Comparison of ENCODE assay signal across 1 cellular context in genomic region chr2:239724194-239724849, GRCh38.
TF ChIP-seq lines count a peak whose summit lies in the region.

No MANE protein-coding gene starts in this region.

TF ChIP-seq in GM23338, 12 proteins besides CTCF, POLR2A, EP300 and RAD21 (continued from another document):
- TF ChIP-seq, protein P1, sequence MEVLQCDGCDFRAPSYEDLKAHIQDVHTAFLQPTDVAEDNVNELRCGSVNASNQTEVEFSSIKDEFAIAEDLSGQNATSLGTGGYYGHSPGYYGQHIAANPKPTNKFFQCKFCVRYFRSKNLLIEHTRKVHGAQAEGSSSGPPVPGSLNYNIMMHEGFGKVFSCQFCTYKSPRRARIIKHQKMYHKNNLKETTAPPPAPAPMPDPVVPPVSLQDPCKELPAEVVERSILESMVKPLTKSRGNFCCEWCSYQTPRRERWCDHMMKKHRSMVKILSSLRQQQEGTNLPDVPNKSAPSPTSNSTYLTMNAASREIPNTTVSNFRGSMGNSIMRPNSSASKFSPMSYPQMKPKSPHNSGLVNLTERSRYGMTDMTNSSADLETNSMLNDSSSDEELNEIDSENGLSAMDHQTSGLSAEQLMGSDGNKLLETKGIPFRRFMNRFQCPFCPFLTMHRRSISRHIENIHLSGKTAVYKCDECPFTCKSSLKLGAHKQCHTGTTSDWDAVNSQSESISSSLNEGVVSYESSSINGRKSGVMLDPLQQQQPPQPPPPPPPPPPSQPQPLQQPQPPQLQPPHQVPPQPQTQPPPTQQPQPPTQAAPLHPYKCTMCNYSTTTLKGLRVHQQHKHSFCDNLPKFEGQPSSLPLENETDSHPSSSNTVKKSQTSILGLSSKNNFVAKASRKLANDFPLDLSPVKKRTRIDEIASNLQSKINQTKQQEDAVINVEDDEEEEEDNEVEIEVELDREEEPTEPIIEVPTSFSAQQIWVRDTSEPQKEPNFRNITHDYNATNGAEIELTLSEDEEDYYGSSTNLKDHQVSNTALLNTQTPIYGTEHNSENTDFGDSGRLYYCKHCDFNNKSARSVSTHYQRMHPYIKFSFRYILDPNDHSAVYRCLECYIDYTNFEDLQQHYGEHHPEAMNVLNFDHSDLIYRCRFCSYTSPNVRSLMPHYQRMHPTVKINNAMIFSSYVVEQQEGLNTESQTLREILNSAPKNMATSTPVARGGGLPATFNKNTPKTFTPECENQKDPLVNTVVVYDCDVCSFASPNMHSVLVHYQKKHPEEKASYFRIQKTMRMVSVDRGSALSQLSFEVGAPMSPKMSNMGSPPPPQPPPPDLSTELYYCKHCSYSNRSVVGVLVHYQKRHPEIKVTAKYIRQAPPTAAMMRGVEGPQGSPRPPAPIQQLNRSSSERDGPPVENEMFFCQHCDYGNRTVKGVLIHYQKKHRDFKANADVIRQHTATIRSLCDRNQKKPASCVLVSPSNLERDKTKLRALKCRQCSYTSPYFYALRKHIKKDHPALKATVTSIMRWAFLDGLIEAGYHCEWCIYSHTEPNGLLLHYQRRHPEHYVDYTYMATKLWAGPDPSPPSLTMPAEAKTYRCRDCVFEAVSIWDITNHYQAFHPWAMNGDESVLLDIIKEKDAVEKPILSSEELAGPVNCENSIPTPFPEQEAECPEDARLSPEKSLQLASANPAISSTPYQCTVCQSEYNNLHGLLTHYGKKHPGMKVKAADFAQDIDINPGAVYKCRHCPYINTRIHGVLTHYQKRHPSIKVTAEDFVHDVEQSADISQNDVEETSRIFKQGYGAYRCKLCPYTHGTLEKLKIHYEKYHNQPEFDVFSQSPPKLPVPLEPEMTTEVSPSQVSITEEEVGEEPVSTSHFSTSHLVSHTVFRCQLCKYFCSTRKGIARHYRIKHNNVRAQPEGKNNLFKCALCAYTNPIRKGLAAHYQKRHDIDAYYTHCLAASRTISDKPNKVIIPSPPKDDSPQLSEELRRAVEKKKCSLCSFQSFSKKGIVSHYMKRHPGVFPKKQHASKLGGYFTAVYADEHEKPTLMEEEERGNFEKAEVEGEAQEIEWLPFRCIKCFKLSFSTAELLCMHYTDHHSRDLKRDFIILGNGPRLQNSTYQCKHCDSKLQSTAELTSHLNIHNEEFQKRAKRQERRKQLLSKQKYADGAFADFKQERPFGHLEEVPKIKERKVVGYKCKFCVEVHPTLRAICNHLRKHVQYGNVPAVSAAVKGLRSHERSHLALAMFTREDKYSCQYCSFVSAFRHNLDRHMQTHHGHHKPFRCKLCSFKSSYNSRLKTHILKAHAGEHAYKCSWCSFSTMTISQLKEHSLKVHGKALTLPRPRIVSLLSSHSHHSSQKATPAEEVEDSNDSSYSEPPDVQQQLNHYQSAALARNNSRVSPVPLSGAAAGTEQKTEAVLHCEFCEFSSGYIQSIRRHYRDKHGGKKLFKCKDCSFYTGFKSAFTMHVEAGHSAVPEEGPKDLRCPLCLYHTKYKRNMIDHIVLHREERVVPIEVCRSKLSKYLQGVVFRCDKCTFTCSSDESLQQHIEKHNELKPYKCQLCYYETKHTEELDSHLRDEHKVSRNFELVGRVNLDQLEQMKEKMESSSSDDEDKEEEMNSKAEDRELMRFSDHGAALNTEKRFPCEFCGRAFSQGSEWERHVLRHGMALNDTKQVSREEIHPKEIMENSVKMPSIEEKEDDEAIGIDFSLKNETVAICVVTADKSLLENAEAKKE (CRISPR knock-in tag; IDR thresholded peaks at IDR 0.05) = no peak
- TF ChIP-seq JUNB (IDR thresholded peaks at IDR 0.05; ENCODE audit: unreplicated experiment) (no peak), ZNF114 (CRISPR knock-in tag; IDR thresholded peaks at IDR 0.05) (no peak), ZNF331 (CRISPR knock-in tag; IDR thresholded peaks at IDR 0.05; ENCODE audit: low read depth) (no peak), EZH2 (IDR thresholded peaks at IDR 0.05; ENCODE audit: low read depth, unreplicated experiment) (no peak)
- TF ChIP-seq, protein P2, sequence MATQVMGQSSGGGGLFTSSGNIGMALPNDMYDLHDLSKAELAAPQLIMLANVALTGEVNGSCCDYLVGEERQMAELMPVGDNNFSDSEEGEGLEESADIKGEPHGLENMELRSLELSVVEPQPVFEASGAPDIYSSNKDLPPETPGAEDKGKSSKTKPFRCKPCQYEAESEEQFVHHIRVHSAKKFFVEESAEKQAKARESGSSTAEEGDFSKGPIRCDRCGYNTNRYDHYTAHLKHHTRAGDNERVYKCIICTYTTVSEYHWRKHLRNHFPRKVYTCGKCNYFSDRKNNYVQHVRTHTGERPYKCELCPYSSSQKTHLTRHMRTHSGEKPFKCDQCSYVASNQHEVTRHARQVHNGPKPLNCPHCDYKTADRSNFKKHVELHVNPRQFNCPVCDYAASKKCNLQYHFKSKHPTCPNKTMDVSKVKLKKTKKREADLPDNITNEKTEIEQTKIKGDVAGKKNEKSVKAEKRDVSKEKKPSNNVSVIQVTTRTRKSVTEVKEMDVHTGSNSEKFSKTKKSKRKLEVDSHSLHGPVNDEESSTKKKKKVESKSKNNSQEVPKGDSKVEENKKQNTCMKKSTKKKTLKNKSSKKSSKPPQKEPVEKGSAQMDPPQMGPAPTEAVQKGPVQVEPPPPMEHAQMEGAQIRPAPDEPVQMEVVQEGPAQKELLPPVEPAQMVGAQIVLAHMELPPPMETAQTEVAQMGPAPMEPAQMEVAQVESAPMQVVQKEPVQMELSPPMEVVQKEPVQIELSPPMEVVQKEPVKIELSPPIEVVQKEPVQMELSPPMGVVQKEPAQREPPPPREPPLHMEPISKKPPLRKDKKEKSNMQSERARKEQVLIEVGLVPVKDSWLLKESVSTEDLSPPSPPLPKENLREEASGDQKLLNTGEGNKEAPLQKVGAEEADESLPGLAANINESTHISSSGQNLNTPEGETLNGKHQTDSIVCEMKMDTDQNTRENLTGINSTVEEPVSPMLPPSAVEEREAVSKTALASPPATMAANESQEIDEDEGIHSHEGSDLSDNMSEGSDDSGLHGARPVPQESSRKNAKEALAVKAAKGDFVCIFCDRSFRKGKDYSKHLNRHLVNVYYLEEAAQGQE (IDR thresholded peaks at IDR 0.05; ENCODE audit: unreplicated experiment) = no peak
TF ChIP-seq in GM23338: peak in this region for 0.
